ENCODE assay signal across 15 cellular contexts in genomic region chr10:112520864-112521263, GRCh38.
DNase-seq lines count a peak whose midpoint lies in the region; ATAC-seq and TF ChIP-seq lines count a peak whose summit lies in the region.
"Had no signal": no experiment of that assay in that cellular context is flagged by ENCODE, and none has a peak within 500 bp of the region (broad histone marks: within the 10 kb centered on the region; RNA-seq: fewer than 3 reads in every experiment).

No MANE protein-coding gene starts in this region.

- TF ChIP-seq POLR2A in breast epithelium (IDR thresholded peaks at IDR 0.05) = no peak

- H3K27ac ChIP-seq in HEK293 (ENCODE audit: extremely low read depth, low read depth, low read length) (no peak overlapping the region), breast epithelium (no peak overlapping the region)
- H3K27ac ChIP-seq: HL-60 had no signal

- no peaks in the 10 kb centered on the region for H3K36me3 Mint-ChIP-seq in activated CD4-positive, alpha-beta T cell treated with anti-CD3 and anti-CD28 coated beads, Interleukin-2, amount 10 ng/mL, durations not matched to agents 24 days and 14 days (ENCODE audit: low read depth)

- H3K9me3 Mint-ChIP-seq in activated CD4-positive, alpha-beta T cell treated with anti-CD3 and anti-CD28 coated beads, Interleukin-2, amount 10 ng/mL, durations not matched to agents 24 days and 14 days = no peaks in the 10 kb centered on the region
- H3K9me3 Mint-ChIP-seq: CD4-positive, alpha-beta T cell had no signal

- no peak overlapping the region for H3K27ac Mint-ChIP-seq in activated CD4-positive, alpha-beta T cell treated with anti-CD3 and anti-CD28 coated beads, Interleukin-2, amount 10 ng/mL, durations not matched to agents 24 days and 14 days
- H3K27ac Mint-ChIP-seq: B cell; CD4-positive, alpha-beta T cell had no signal

- H3K27me3 Mint-ChIP-seq in activated CD4-positive, alpha-beta T cell treated with anti-CD3 and anti-CD28 coated beads, Interleukin-2, amount 10 ng/mL, durations not matched to agents 24 days and 14 days = peaks cover 7% of the 10 kb centered on the region
- H3K27me3 Mint-ChIP-seq: B cell; CD4-positive, alpha-beta T cell had no signal

- POLR2A ChIA-PET in HEK293 (lab: Yijun Ruan, JAX) = no interaction called here

- DNase-seq in EL (peak; percentile 8), fibroblast of the aortic adventitia (ENCODE audit: low read depth) (peak; percentile 2), activated T-cell treated with anti-CD3 and anti-CD28 coated beads for 4 hours (no peak), breast epithelium (ENCODE audit: low spot score in 2 of 2) (no peak)
- DNase-seq in activated CD4-positive, alpha-beta T cell treated with anti-CD3 and anti-CD28 coated beads, Interleukin-2, amount 10 ng/mL, durations not matched to agents 24 days and 14 days = no peak
- DNase-seq: Calu3; CD4-positive, alpha-beta T cell; DMS 273 treated with DMSO at 0.1 percent for 48 hours; GDM1; Karpas-422 had no signal

- no peaks in the 10 kb centered on the region for H3K27me3 ChIP-seq in breast epithelium

- peaks cover 10% of the 10 kb centered on the region for H3K4me1 ChIP-seq in HEK293 (ENCODE audit: control insufficient read depth, insufficient read depth, low read length)
- H3K4me1 ChIP-seq in breast epithelium = no peaks in the 10 kb centered on the region

- CTCF ChIA-PET in HEK293 (lab: Yijun Ruan, JAX) = no interaction called here

- ATAC-seq in HG03196 (IDR thresholded peaks at IDR 0.05; ENCODE audit: unreplicated experiment) = no peak
- ATAC-seq: K562 had no signal

- peaks cover 11% of the 10 kb centered on the region for H3K4me1 Mint-ChIP-seq in activated CD4-positive, alpha-beta T cell treated with anti-CD3 and anti-CD28 coated beads, Interleukin-2, amount 10 ng/mL, durations not matched to agents 24 days and 14 days
- H3K4me1 Mint-ChIP-seq: B cell had no signal

- H3K4me3 ChIP-seq in HEK293 (ENCODE audit: low read depth, low read length) = no peak overlapping the region
- no peak overlapping the region for H3K4me3 ChIP-seq in fibroblast of the aortic adventitia (ENCODE audit: low read depth, low read length)
- H3K4me3 ChIP-seq in breast epithelium = no peak overlapping the region
- H3K4me3 ChIP-seq: K562 had no signal

- no peaks in the 10 kb centered on the region for H3K36me3 ChIP-seq in HEK293 (ENCODE audit: control insufficient read depth in 2 of 2, insufficient read depth in 1 of 2, low read length in 2 of 2)
- H3K36me3 ChIP-seq in breast epithelium = no peaks in the 10 kb centered on the region

- H3K9me3 ChIP-seq in HEK293 (ENCODE audit: control insufficient read depth, insufficient read depth, low read depth, low read length) (no peaks in the 10 kb centered on the region), breast epithelium (no peaks in the 10 kb centered on the region)

- no peak overlapping the region for H3K4me3 Mint-ChIP-seq in activated CD4-positive, alpha-beta T cell treated with anti-CD3 and anti-CD28 coated beads, Interleukin-2, amount 10 ng/mL, durations not matched to agents 24 days and 14 days
- H3K4me3 Mint-ChIP-seq: B cell; CD4-positive, alpha-beta T cell had no signal

- intact Hi-C loops in activated CD4-positive, alpha-beta T cell treated with anti-CD3 and anti-CD28 coated beads, Interleukin-2, amount 10 ng/mL, durations not matched to agents 24 days and 14 days (cut with micrococcal nuclease) = no loop called here
- intact Hi-C loops in breast epithelium (cut with DNase I; ENCODE audit: low total_unique reads) = no loop called here

- TF ChIP-seq CTCF in HEK293 (tag by site-specific recombination; IDR thresholded peaks at IDR 0.05) (no peak), fibroblast of the aortic adventitia (IDR thresholded peaks at IDR 0.05; ENCODE audit: insufficient read depth, low read length) (no peak), breast epithelium (IDR thresholded peaks at IDR 0.05) (no peak)

TF ChIP-seq in HEK293, 187 proteins besides CTCF, POLR2A, EP300 and RAD21:
- no peak for TF ChIP-seq ZNF785 (tag by site-specific recombination; IDR thresholded peaks at IDR 0.05)
- TF ChIP-seq, protein P1, sequence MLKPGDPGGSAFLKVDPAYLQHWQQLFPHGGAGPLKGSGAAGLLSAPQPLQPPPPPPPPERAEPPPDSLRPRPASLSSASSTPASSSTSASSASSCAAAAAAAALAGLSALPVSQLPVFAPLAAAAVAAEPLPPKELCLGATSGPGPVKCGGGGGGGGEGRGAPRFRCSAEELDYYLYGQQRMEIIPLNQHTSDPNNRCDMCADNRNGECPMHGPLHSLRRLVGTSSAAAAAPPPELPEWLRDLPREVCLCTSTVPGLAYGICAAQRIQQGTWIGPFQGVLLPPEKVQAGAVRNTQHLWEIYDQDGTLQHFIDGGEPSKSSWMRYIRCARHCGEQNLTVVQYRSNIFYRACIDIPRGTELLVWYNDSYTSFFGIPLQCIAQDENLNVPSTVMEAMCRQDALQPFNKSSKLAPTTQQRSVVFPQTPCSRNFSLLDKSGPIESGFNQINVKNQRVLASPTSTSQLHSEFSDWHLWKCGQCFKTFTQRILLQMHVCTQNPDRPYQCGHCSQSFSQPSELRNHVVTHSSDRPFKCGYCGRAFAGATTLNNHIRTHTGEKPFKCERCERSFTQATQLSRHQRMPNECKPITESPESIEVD (tag by site-specific recombination; IDR thresholded peaks at IDR 0.05) = 0 out of 2 replicates have a peak, but pooled peaks have one; percentile 29
TF ChIP-seq in HEK293: peak in this region for 1.

Comparison
In these comparisons a context has a peak if more than half of its experiments do, and no peak if none do; other contexts are left out.
1. DNase-seq: peak in EL (single experiment) and fibroblast of the aortic adventitia (single experiment); none in activated T-cell treated with anti-CD3 and anti-CD28 coated beads for 4 hours (single experiment), activated CD4-positive, alpha-beta T cell treated with anti-CD3 and anti-CD28 coated beads, Interleukin-2, amount 10 ng/mL, durations not matched to agents 24 days and 14 days (single experiment) and breast epithelium (0 of 2).